Comparison of ENCODE assay signal across 21 cellular contexts in the genomic region with DNA sequence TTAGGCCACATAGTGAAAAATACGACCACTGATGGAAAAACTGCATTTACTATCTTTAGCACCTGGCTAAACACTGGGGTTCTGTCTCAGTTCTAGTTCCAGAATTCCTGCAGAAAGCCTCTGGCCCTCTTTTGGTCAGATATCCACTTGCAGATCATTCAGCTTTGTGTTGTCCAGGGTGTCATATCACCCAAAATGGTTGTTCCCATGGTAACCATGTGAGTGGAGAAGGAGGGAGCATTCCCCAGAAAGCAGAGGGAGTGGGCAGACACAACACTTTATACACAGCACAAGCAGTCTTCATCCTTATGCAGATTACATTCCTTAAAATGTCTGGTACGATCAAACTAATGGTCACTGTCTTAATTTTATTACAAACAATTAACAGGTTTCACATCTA.
DNase-seq lines count a peak whose midpoint lies in the region; ATAC-seq, FAIRE-seq and TF ChIP-seq lines count a peak whose summit lies in the region.
"Had no signal": no experiment of that assay in that cellular context is flagged by ENCODE, and none has a peak within 500 bp of the region (broad histone marks: within the 10 kb centered on the region; RNA-seq: fewer than 3 reads in every experiment).

No MANE protein-coding gene starts in this region.

- no peak for TF ChIP-seq CTCF in K562 (IDR thresholded peaks at IDR 0.05 in 2 of 3, conservative IDR thresholded peaks at IDR 0.05 in 1 of 3; ENCODE audit: insufficient read depth in 2 of 3, low read depth in 1 of 3, low read length in 3 of 3)

- H3K14ac ChIP-seq in neuronal stem cell (ENCODE audit: low read length): no peak overlapping the region

- no peak overlapping the region for H2BK12ac ChIP-seq in neuronal stem cell (ENCODE audit: low read length)

- CTCF ChIA-PET in K562 (lab: Yijun Ruan, JAX; ENCODE audit: low intra/inter-chr PET ratio): no interaction called here

- no peak for ATAC-seq in K562
- ATAC-seq in HG03095 (IDR thresholded peaks at IDR 0.05; ENCODE audit: unreplicated experiment): no peak
- no peak for ATAC-seq in GM19035 (IDR thresholded peaks at IDR 0.05; ENCODE audit: unreplicated experiment)
- ATAC-seq: lower lobe of right lung; stimulated activated naive CD8-positive, alpha-beta T cell treated with anti-CD3 and anti-CD28 coated beads, Interleukin-15, Interleukin-2, amounts not matched to agents 100 U/mL and 50 U/mL, for 24 hours; WTC11 had no signal

- no peak overlapping the region for H2AK5ac ChIP-seq in neuronal stem cell (ENCODE audit: low read depth, low read length)

- H3K4me2 ChIP-seq in K562 (ENCODE audit: insufficient read depth, low read length): no peak overlapping the region
- no peak overlapping the region for H3K4me2 ChIP-seq in neuronal stem cell (ENCODE audit: insufficient read depth, low read length, poor library complexity, severe bottlenecking)

- H3K9me1 ChIP-seq in K562 (ENCODE audit: control insufficient read depth, insufficient read depth, low read length): no peaks in the 10 kb centered on the region

- H3K18ac ChIP-seq in neuronal stem cell (ENCODE audit: low read length): no peak overlapping the region

- H3K79me1 ChIP-seq in neuronal stem cell (ENCODE audit: low read depth, low read length): no peaks in the 10 kb centered on the region

- H2BK15ac ChIP-seq in neuronal stem cell (ENCODE audit: low read length): no peak overlapping the region

- H3K4ac ChIP-seq in neuronal stem cell (ENCODE audit: low read length): no peak overlapping the region

- no peak overlapping the region for H3K27ac ChIP-seq in K562 (ENCODE audit: extremely low read depth, low read depth, low read length)
- no peak overlapping the region for H3K27ac ChIP-seq in neuronal stem cell (replicated peaks; ENCODE audit: low read length)
- H3K27ac ChIP-seq: 22Rv1, ascending aorta, lower lobe of right lung, thyroid gland had no signal

- DNase-seq in DMS 273 (lab: John Stamatoyannopoulos, UW; ENCODE audit: unreplicated experiment) (peak; percentile 31), DMS 273 treated with DMSO at 0.1 percent for 48 hours (lab: John Stamatoyannopoulos, UW) (no peak), HT-29 (ENCODE audit: low spot score) (peak; percentile 16), K562 (ENCODE audit: extremely low read depth in 1 of 4, low spot score in 3 of 4) (no peak), neuronal stem cell (ENCODE audit: low spot score) (peak; percentile 20), NCI-H526 treated with DMSO at 0.1 percent for 48 hours (lab: John Stamatoyannopoulos, UW) (no peak)
- DNase-seq: activated CD4-positive, alpha-beta T cell treated with anti-CD3 and anti-CD28 coated beads, Interleukin-2, amount 50 U/mL, for 4 hours; activated CD8-positive, alpha-beta memory T cell treated with anti-CD3 and anti-CD28 coated beads, Interleukin-2, amount 50 U/mL, for 48 hours; cerebellar nuclear complex; lower lobe of right lung; NCI-H345; stimulated activated CD4-positive, alpha-beta T cell treated with anti-CD3 and anti-CD28 coated beads, Interleukin-4, amount 100 ng/mL, for 24 hours; stimulated activated naive CD8-positive, alpha-beta T cell treated with anti-CD3 and anti-CD28 coated beads, Interleukin-15, Interleukin-2, amounts not matched to agents 100 U/mL and 50 U/mL, for 24 hours; T-helper 9 cell; thyroid gland had no signal

- BruUV-seq in K562 (replicated peaks; lab: Mats Ljungman, UMichigan): no TSS peak

- H3K4me1 ChIP-seq in K562 (replicated peaks in 1 of 2; ENCODE audit: control insufficient read depth in 2 of 2, insufficient read depth in 2 of 2, low read length in 2 of 2): no peaks in the 10 kb centered on the region; a peak in 1 of 5 replicates
- H3K4me1 ChIP-seq in neuronal stem cell (ENCODE audit: control insufficient read depth in 2 of 2, insufficient read depth in 1 of 2, low read depth in 1 of 2, low read length in 2 of 2): peaks cover 0 to 3% of the 10 kb centered on the region in 2 donors
- H3K4me1 ChIP-seq: lower lobe of right lung had no signal

- no peak overlapping the region for H4K8ac ChIP-seq in neuronal stem cell (ENCODE audit: low read depth, low read length)

- no peaks in the 10 kb centered on the region for H3K9me3 ChIP-seq in K562 (replicated peaks; ENCODE audit: control insufficient read depth, insufficient read depth, low read depth, low read length)
- no peaks in the 10 kb centered on the region for H3K9me3 ChIP-seq in neuronal stem cell (replicated peaks in 1 of 2; ENCODE audit: control insufficient read depth in 2 of 2, insufficient read depth in 1 of 2, low read depth in 1 of 2, low read length in 2 of 2)
- H3K9me3 ChIP-seq: ascending aorta, lower lobe of right lung, thyroid gland had no signal

- TF ChIP-seq EP300 in K562 (IDR thresholded peaks at IDR 0.05; ENCODE audit: low read length): no peak

- H4K91ac ChIP-seq in neuronal stem cell (ENCODE audit: low read depth, low read length, poor library complexity): no peak overlapping the region

- intact Hi-C loops in K562 (cut with micrococcal nuclease): no loop called here

- POLR2A ChIA-PET in K562 (lab: Yijun Ruan, JAX): no interaction called here

- WGBS in K562 (ENCODE audit: insufficient coverage, low coverage, missing lambda C conversion rate): 48% methylated on average over 2 of the region's 2 CpGs
- WGBS in neuronal stem cell (ENCODE audit: extremely low coverage in 2 of 2, insufficient read length in 2 of 2, insufficient replicate concordance in 1 of 2), 2 donors: no CpG with 5 or more reads among the region's 2 CpGs

- no peak overlapping the region for H2BK5ac ChIP-seq in neuronal stem cell (ENCODE audit: low read length)

- no peak overlapping the region for H3K4me3 ChIP-seq in K562
- H3K4me3 ChIP-seq in neuronal stem cell (ENCODE audit: low read length in 2 of 2): no peak overlapping the region
- H3K4me3 ChIP-seq: ascending aorta, lower lobe of right lung, thyroid gland had no signal

- no peak for TF ChIP-seq RAD21 in K562 (CRISPR knock-in tag; conservative IDR thresholded peaks at IDR 0.05 in 1 of 2, IDR thresholded peaks at IDR 0.05 in 1 of 2)

- H4K20me1 ChIP-seq in K562 (replicated peaks; ENCODE audit: control insufficient read depth, insufficient read depth, low read length): no peaks in the 10 kb centered on the region

- H2AFZ ChIP-seq in K562 (ENCODE audit: low read depth, low read length): no peak overlapping the region
- no peak overlapping the region for H2AFZ ChIP-seq in neuronal stem cell (ENCODE audit: low read length)

- no peak overlapping the region for H3K23ac ChIP-seq in neuronal stem cell (ENCODE audit: low read depth, low read length, poor library complexity)

- no peaks in the 10 kb centered on the region for H3K27me3 ChIP-seq in K562 (ENCODE audit: control insufficient read depth in 2 of 2, insufficient read depth in 2 of 2, low read length in 2 of 2)
- no peaks in the 10 kb centered on the region for H3K27me3 ChIP-seq in neuronal stem cell (ENCODE audit: control insufficient read depth in 3 of 3, insufficient read depth in 3 of 3, low read depth in 1 of 3, low read length in 3 of 3)
- H3K27me3 ChIP-seq: ascending aorta, thyroid gland had no signal

- no peak for FAIRE-seq in K562 (lab: Jason Lieb, UNC)
- FAIRE-seq: H1 had no signal

- H3K36me3 ChIP-seq in K562 (ENCODE audit: control insufficient read depth, insufficient read depth, low read length) (no peaks in the 10 kb centered on the region), neuronal stem cell (replicated peaks in 1 of 2; ENCODE audit: control insufficient read depth in 2 of 2, insufficient read depth in 2 of 2, low read length in 2 of 2) (no peaks in the 10 kb centered on the region)
- H3K36me3 ChIP-seq: lower lobe of right lung, thyroid gland had no signal

- no peaks in the 10 kb centered on the region for H3K79me2 ChIP-seq in K562 (ENCODE audit: control insufficient read depth, insufficient read depth, low read length)

- TF ChIP-seq POLR2A in K562 (conservative IDR thresholded peaks at IDR 0.05): no peak

- no peak overlapping the region for H2BK120ac ChIP-seq in neuronal stem cell (ENCODE audit: low read depth, low read length)

- in situ Hi-C loops in K562 (cut with MboI): no loop called here

- H3K9ac ChIP-seq in K562 (ENCODE audit: insufficient read depth in 1 of 2, low read depth in 2 of 2, low read length in 2 of 2) (no peak overlapping the region), neuronal stem cell (ENCODE audit: low read depth, low read length, poor library complexity) (no peak overlapping the region)

TF ChIP-seq in K562, 482 proteins besides CTCF, POLR2A, EP300 and RAD21:
- TF ChIP-seq DPF2 (IDR thresholded peaks at IDR 0.05) (no peak), ILF3 (IDR thresholded peaks at IDR 0.05; ENCODE audit: borderline replicate concordance) (no peak), TAF15 (IDR thresholded peaks at IDR 0.05; ENCODE audit: low read depth, low read length) (no peak), RFX1 (IDR thresholded peaks at IDR 0.05) (peak; percentile 79)
TF ChIP-seq in K562: peak in this region for 1.

Comparison
In these comparisons a context has a peak if more than half of its experiments do, and no peak if none do; other contexts are left out.
1. DNase-seq: peak in DMS 273 (single experiment), HT-29 (single experiment) and neuronal stem cell (single experiment); none in DMS 273 treated with DMSO at 0.1 percent for 48 hours (single experiment), K562 (0 of 4) and NCI-H526 treated with DMSO at 0.1 percent for 48 hours (single experiment).